ENCODE assay signal across 8 cellular contexts in the genomic region with DNA sequence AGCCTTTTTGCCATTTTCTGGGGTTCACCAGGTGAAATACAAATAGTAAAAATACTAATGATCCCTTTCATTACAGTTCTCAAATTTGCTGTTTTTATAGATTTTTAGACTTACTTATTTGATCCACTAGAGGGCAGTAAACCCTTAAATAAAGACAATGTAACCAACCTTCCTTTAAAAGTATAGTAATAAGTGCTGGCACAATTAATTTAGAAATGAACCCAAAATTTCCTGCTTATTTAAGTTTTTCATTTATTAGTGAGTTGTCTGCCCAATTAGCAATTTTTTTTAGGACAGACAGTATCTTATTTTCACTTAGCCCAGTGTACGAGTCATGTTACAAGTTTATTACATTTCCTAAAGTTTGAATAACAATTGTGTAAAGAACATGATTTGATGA. TPM values are rescaled to one million over a fixed set of nuclear protein-coding genes. Genes with fewer than 3 reads are reported as not detected.
A peak's percentile ranks its signal among the peaks of the same experiment; 100 is the strongest.
DNase-seq lines count a peak whose midpoint lies in the region; ATAC-seq and TF ChIP-seq lines count a peak whose summit lies in the region.

No MANE protein-coding gene starts in this region.

- no peak for DNase-seq in Calu3
- peak; percentile 29 for DNase-seq in LHCN-M2 (ENCODE audit: low read depth)
- DNase-seq in SKM-1 treated with dmso at 0.1 percent for 144 hours (lab: John Stamatoyannopoulos, UW; ENCODE audit: unreplicated experiment): peak; percentile 52
- DNase-seq in globus pallidus (ENCODE audit: low spot score): peak; percentile 56
- no peak for DNase-seq in tibial nerve (ENCODE audit: low spot score in 2 of 2)
- DNase-seq in activated T-cell treated with anti-CD3 and anti-CD28 coated beads, Interleukin-2, amount 50 U/mL, for 24 hours: no peak

- no peaks in the 10 kb centered on the region for H3K27me3 ChIP-seq in tibial nerve

- no peak overlapping the region for H3K4me3 Mint-ChIP-seq in Calu3 (ENCODE audit: low read depth, unreplicated experiment)
- H3K4me3 Mint-ChIP-seq in activated T-cell treated with anti-CD3 and anti-CD28 coated beads, Interleukin-2, amount 50 U/mL, for 24 hours: no peak overlapping the region

- H3K4me1 ChIP-seq in tibial nerve: peaks cover 0 to 32% (median 6%) of the 10 kb centered on the region in 4 donors

- no peaks in the 10 kb centered on the region for H3K9me3 ChIP-seq in tibial nerve

- CTCF ChIA-PET in Calu3 (lab: Charles Lee): no interaction called here

- H3K36me3 Mint-ChIP-seq in Calu3 (ENCODE audit: insufficient read depth, unreplicated experiment): peaks cover 14% of the 10 kb centered on the region
- peaks cover 35% of the 10 kb centered on the region for H3K36me3 Mint-ChIP-seq in activated T-cell treated with anti-CD3 and anti-CD28 coated beads, Interleukin-2, amount 50 U/mL, for 24 hours (ENCODE audit: low read depth)

- H3K4me1 Mint-ChIP-seq in Calu3 (ENCODE audit: low read depth, unreplicated experiment): peaks cover 16% of the 10 kb centered on the region
- H3K4me1 Mint-ChIP-seq in activated T-cell treated with anti-CD3 and anti-CD28 coated beads, Interleukin-2, amount 50 U/mL, for 24 hours (ENCODE audit: low read depth): peaks cover 54% of the 10 kb centered on the region

- peak overlapping the region in 1 of 4 donors; percentile 1 for H3K4me3 ChIP-seq in tibial nerve

- no peak for TF ChIP-seq EP300 in tibial nerve (IDR thresholded peaks at IDR 0.05)

- no peaks in the 10 kb centered on the region for H3K27me3 Mint-ChIP-seq in Calu3 (ENCODE audit: unreplicated experiment)
- H3K27me3 Mint-ChIP-seq in activated T-cell treated with anti-CD3 and anti-CD28 coated beads, Interleukin-2, amount 50 U/mL, for 24 hours: no peaks in the 10 kb centered on the region

- no peak for ATAC-seq in GM21390 (IDR thresholded peaks at IDR 0.05; ENCODE audit: unreplicated experiment)
- ATAC-seq in GM21576 (IDR thresholded peaks at IDR 0.05; ENCODE audit: unreplicated experiment): no peak

- H3K36me3 ChIP-seq in tibial nerve: no peaks in the 10 kb centered on the region

- 19 to 27% methylated on average over 1 of the region's 1 CpG for WGBS in tibial nerve, 2 donors

- no peak overlapping the region for H3K27ac Mint-ChIP-seq in Calu3 (ENCODE audit: unreplicated experiment)
- no peak overlapping the region for H3K27ac Mint-ChIP-seq in activated T-cell treated with anti-CD3 and anti-CD28 coated beads, Interleukin-2, amount 50 U/mL, for 24 hours

- H3K9me3 Mint-ChIP-seq in Calu3 (ENCODE audit: low read depth, unreplicated experiment): no peaks in the 10 kb centered on the region
- H3K9me3 Mint-ChIP-seq in activated T-cell treated with anti-CD3 and anti-CD28 coated beads, Interleukin-2, amount 50 U/mL, for 24 hours: no peaks in the 10 kb centered on the region

- no TSS peak for BruUV-seq in Calu3 (replicated peaks; lab: Mats Ljungman, UMichigan)

- TF ChIP-seq POLR2A in tibial nerve (IDR thresholded peaks at IDR 0.05): no peak

- TF ChIP-seq CTCF in Calu3 (IDR thresholded peaks at IDR 0.05; ENCODE audit: unreplicated experiment) (peak; percentile 21), tibial nerve (IDR thresholded peaks at IDR 0.05) (peak; percentile 43 to 70 (median 54))

- intact Hi-C loops in Calu3 (cut with micrococcal nuclease; ENCODE audit: unreplicated experiment): loop anchor here (2.0 to 10.0 kb wide), 4 partner anchors 166 to 911 kb away; partner anchors contain the start of genes PCF11 and RAB30

- H3K27ac ChIP-seq in tibial nerve: peak overlapping the region in 2 of 4 donors; percentile 58 to 75

RNA-seq across cellular contexts. Expression of gene DDIAS, which starts 4.7 kb away (rescaled TPM):
- 10.9 and 14.1 TPM in 2 replicates for total RNA-seq in Calu3 (2022)
- total RNA-seq in LHCN-M2 (2014; rRNA removed): 19.6 and 30.1 TPM in 2 replicates
- 3.1 TPM for polyA plus RNA-seq in LHCN-M2 (2012)
- total RNA-seq in tibial nerve: 1 to 10 TPM in 2 of 4 donors, under 1 TPM in 2; 0.22 to 3.1 (median 1.3) TPM

RNA-seq across cellular contexts. Expression of gene PRCP, which starts 6.0 kb away (rescaled TPM):
- total RNA-seq in Calu3 (2022) (22.0 and 22.7 TPM in 2 replicates), LHCN-M2 (2014; rRNA removed) (42.8 TPM in 2 replicates), tibial nerve (10 to 100 TPM; 39.6 to 58.6 (median 45.8) TPM)
- 38.4 TPM for polyA plus RNA-seq in LHCN-M2 (2012)

Comparison
In these comparisons a context has a peak if more than half of its experiments do, and no peak if none do; other contexts are left out.
1. DNase-seq: peak in LHCN-M2 (single experiment), SKM-1 treated with dmso at 0.1 percent for 144 hours (single experiment) and globus pallidus (single experiment); none in Calu3 (single experiment), tibial nerve (0 of 2) and activated T-cell treated with anti-CD3 and anti-CD28 coated beads, Interleukin-2, amount 50 U/mL, for 24 hours (single experiment).